ENCODE assay signal across 1 cellular context in the genomic region with DNA sequence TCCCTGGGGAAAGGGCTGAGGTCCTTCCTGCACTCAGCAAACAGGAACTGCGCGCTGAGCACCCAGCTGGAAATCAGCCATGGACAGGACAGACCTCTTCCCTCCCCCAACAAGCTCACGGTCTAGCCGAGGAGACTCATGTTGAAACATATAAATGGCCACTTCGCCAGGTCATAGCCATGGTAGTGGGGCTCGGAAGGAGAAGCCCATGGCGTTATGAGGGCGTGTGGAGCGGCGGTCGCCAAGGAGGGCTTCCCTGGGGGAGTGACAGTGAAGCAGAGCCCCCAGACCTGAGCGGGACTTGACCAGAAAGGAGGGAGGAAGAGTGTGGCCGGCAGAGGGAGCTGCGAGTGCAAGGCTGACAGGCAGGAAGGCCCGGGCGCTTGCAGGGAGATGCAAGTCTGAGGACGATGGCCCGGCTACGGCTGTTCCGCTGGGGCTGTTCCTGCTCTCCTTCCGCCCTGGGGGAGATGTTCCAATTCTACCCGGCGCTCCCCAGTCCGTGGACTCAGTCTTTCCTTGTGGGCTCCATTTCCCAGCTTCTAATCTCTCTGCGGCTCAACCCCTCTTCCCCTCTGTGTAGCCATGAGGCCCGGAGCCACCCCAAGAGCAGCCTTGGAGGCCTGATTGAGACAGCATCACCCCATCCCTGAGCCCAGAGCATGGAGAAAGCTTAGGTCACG.
A peak's percentile ranks its signal among the peaks of the same experiment; 100 is the strongest.
TF ChIP-seq lines count a peak whose summit lies in the region.

No MANE protein-coding gene starts in this region.

TF ChIP-seq in HepG2, 621 proteins besides CTCF, POLR2A, EP300 and RAD21 (continued from another document and continues in another):
- TF ChIP-seq, protein P1, sequence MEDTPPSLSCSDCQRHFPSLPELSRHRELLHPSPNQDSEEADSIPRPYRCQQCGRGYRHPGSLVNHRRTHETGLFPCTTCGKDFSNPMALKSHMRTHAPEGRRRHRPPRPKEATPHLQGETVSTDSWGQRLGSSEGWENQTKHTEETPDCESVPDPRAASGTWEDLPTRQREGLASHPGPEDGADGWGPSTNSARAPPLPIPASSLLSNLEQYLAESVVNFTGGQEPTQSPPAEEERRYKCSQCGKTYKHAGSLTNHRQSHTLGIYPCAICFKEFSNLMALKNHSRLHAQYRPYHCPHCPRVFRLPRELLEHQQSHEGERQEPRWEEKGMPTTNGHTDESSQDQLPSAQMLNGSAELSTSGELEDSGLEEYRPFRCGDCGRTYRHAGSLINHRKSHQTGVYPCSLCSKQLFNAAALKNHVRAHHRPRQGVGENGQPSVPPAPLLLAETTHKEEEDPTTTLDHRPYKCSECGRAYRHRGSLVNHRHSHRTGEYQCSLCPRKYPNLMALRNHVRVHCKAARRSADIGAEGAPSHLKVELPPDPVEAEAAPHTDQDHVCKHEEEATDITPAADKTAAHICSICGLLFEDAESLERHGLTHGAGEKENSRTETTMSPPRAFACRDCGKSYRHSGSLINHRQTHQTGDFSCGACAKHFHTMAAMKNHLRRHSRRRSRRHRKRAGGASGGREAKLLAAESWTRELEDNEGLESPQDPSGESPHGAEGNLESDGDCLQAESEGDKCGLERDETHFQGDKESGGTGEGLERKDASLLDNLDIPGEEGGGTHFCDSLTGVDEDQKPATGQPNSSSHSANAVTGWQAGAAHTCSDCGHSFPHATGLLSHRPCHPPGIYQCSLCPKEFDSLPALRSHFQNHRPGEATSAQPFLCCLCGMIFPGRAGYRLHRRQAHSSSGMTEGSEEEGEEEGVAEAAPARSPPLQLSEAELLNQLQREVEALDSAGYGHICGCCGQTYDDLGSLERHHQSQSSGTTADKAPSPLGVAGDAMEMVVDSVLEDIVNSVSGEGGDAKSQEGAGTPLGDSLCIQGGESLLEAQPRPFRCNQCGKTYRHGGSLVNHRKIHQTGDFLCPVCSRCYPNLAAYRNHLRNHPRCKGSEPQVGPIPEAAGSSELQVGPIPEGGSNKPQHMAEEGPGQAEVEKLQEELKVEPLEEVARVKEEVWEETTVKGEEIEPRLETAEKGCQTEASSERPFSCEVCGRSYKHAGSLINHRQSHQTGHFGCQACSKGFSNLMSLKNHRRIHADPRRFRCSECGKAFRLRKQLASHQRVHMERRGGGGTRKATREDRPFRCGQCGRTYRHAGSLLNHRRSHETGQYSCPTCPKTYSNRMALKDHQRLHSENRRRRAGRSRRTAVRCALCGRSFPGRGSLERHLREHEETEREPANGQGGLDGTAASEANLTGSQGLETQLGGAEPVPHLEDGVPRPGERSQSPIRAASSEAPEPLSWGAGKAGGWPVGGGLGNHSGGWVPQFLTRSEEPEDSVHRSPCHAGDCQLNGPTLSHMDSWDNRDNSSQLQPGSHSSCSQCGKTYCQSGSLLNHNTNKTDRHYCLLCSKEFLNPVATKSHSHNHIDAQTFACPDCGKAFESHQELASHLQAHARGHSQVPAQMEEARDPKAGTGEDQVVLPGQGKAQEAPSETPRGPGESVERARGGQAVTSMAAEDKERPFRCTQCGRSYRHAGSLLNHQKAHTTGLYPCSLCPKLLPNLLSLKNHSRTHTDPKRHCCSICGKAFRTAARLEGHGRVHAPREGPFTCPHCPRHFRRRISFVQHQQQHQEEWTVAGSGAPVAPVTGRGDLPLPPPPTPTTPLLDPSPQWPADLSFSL (CRISPR knock-in tag; IDR thresholded peaks at IDR 0.05), result no peak
- TF ChIP-seq ZNF12 (CRISPR knock-in tag; IDR thresholded peaks at IDR 0.05), result no peak
- TF ChIP-seq BHLHE40 (IDR thresholded peaks at IDR 0.05; ENCODE audit: low read length), result no peak
- TF ChIP-seq MXD4 (CRISPR knock-in tag; IDR thresholded peaks at IDR 0.05), result no peak
- TF ChIP-seq ISL2 (CRISPR knock-in tag; IDR thresholded peaks at IDR 0.05), result 0 out of 2 replicates have a peak, but pooled peaks have one; percentile 19
- no peak for TF ChIP-seq GTF2F1 (IDR thresholded peaks at IDR 0.05; ENCODE audit: low read length)
- no peak for TF ChIP-seq KDM4B (CRISPR knock-in tag; IDR thresholded peaks at IDR 0.05)
- TF ChIP-seq ZNF792 (CRISPR knock-in tag; IDR thresholded peaks at IDR 0.05), result no peak
- TF ChIP-seq, protein P2, sequence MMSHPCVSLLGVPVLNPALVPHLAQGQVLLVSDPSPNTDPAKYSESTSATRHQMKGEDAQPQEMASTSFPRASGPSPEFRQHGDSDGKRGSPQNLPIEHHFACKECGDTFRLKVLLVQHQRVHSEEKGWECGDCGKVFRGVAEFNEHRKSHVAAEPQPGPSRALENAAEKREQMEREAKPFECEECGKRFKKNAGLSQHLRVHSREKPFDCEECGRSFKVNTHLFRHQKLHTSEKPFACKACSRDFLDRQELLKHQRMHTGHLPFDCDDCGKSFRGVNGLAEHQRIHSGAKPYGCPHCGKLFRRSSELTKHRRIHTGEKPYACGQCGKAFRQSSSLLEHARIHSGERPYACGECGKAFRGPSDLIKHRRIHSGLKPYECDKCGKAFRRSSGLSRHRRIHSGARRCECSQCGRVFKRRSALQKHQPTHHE (CRISPR knock-in tag; IDR thresholded peaks at IDR 0.05; ENCODE audit: borderline replicate concordance), result no peak
- TF ChIP-seq, protein P3, sequence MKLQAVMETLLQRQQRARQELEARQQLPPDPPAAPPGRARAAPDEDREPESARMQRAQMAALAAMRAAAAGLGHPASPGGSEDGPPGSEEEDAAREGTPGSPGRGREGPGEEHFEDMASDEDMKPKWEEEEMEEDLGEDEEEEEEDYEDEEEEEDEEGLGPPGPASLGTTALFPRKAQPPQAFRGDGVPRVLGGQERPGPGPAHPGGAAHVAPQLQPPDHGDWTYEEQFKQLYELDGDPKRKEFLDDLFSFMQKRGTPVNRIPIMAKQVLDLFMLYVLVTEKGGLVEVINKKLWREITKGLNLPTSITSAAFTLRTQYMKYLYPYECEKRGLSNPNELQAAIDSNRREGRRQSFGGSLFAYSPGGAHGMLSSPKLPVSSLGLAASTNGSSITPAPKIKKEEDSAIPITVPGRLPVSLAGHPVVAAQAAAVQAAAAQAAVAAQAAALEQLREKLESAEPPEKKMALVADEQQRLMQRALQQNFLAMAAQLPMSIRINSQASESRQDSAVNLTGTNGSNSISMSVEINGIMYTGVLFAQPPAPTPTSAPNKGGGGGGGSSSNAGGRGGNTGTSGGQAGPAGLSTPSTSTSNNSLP (IDR thresholded peaks at IDR 0.05; ENCODE audit: low read depth, low read length), result no peak
- TF ChIP-seq ELF1 (CRISPR knock-in tag; IDR thresholded peaks at IDR 0.05), result no peak
- no peak for TF ChIP-seq MBNL3 (CRISPR knock-in tag; conservative IDR thresholded peaks at IDR 0.05)
- TF ChIP-seq HNF4G (IDR thresholded peaks at IDR 0.05; ENCODE audit: borderline replicate concordance, low read depth, low read length), result no peak
- no peak for TF ChIP-seq HNF4G (CRISPR knock-in tag; IDR thresholded peaks at IDR 0.05; ENCODE audit: borderline replicate concordance, low read depth)
- TF ChIP-seq FOSL1 (CRISPR knock-in tag; IDR thresholded peaks at IDR 0.05; ENCODE audit: borderline replicate concordance), result no peak
- no peak for TF ChIP-seq MIXL1 (CRISPR knock-in tag; IDR thresholded peaks at IDR 0.05)
- TF ChIP-seq, protein P4, sequence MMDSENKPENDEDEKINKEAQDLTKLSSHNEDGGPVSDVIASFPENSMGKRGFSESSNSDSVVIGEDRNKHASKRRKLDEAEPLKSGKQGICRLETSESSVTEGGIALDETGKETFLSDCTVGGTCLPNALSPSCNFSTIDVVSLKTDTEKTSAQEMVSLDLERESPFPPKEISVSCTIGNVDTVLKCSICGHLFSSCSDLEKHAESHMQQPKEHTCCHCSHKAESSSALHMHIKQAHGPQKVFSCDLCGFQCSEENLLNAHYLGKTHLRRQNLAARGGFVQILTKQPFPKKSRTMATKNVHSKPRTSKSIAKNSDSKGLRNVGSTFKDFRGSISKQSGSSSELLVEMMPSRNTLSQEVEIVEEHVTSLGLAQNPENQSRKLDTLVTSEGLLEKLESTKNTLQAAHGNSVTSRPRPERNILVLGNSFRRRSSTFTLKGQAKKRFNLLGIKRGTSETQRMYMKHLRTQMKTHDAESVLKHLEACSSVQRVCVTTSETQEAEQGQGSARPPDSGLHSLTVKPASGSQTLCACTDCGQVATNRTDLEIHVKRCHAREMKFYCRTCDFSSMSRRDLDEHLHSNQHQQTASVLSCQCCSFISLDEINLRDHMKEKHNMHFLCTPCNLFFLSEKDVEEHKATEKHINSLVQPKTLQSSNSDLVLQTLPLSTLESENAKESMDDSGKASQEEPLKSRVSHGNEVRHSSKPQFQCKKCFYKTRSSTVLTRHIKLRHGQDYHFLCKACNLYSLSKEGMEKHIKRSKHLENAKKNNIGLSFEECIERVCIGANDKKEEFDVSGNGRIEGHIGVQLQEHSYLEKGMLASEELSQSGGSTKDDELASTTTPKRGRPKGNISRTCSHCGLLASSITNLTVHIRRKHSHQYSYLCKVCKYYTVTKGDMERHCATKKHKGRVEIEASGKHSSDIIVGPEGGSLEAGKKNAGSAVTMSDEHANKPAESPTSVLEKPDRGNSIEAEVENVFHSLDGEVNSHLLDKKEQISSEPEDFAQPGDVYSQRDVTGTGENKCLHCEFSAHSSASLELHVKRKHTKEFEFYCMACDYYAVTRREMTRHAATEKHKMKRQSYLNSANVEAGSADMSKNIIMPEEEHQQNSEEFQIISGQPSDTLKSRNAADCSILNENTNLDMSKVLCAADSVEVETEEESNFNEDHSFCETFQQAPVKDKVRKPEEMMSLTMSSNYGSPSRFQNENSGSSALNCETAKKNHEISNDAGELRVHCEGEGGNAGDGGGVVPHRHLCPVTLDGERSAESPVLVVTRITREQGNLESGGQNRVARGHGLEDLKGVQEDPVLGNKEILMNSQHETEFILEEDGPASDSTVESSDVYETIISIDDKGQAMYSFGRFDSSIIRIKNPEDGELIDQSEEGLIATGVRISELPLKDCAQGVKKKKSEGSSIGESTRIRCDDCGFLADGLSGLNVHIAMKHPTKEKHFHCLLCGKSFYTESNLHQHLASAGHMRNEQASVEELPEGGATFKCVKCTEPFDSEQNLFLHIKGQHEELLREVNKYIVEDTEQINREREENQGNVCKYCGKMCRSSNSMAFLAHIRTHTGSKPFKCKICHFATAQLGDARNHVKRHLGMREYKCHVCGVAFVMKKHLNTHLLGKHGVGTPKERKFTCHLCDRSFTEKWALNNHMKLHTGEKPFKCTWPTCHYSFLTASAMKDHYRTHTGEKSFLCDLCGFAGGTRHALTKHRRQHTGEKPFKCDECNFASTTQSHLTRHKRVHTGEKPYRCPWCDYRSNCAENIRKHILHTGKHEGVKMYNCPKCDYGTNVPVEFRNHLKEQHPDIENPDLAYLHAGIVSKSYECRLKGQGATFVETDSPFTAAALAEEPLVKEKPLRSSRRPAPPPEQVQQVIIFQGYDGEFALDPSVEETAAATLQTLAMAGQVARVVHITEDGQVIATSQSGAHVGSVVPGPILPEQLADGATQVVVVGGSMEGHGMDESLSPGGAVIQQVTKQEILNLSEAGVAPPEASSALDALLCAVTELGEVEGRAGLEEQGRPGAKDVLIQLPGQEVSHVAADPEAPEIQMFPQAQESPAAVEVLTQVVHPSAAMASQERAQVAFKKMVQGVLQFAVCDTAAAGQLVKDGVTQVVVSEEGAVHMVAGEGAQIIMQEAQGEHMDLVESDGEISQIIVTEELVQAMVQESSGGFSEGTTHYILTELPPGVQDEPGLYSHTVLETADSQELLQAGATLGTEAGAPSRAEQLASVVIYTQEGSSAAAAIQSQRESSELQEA (CRISPR knock-in tag; IDR thresholded peaks at IDR 0.05; ENCODE audit: not compliant biosample characterization), result no peak
- no peak for TF ChIP-seq HCFC1 (IDR thresholded peaks at IDR 0.05; ENCODE audit: low read depth, low read length)
- peak; percentile 36; the same call in 1 of the 2 replicates for TF ChIP-seq CBFB (CRISPR knock-in tag; IDR thresholded peaks at IDR 0.05)
- TF ChIP-seq, protein P5, sequence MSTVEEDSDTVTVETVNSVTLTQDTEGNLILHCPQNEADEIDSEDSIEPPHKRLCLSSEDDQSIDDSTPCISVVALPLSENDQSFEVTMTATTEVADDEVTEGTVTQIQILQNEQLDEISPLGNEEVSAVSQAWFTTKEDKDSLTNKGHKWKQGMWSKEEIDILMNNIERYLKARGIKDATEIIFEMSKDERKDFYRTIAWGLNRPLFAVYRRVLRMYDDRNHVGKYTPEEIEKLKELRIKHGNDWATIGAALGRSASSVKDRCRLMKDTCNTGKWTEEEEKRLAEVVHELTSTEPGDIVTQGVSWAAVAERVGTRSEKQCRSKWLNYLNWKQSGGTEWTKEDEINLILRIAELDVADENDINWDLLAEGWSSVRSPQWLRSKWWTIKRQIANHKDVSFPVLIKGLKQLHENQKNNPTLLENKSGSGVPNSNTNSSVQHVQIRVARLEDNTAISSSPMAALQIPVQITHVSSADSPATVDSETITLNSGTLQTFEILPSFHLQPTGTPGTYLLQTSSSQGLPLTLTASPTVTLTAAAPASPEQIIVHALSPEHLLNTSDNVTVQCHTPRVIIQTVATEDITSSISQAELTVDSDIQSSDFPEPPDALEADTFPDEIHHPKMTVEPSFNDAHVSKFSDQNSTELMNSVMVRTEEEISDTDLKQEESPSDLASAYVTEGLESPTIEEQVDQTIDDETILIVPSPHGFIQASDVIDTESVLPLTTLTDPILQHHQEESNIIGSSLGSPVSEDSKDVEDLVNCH (CRISPR knock-in tag; IDR thresholded peaks at IDR 0.05), result no peak
- TF ChIP-seq ARNT (IDR thresholded peaks at IDR 0.05), result no peak
- no peak for TF ChIP-seq MED8 (CRISPR knock-in tag; IDR thresholded peaks at IDR 0.05; ENCODE audit: insufficient replicate concordance)
- TF ChIP-seq, protein P6, sequence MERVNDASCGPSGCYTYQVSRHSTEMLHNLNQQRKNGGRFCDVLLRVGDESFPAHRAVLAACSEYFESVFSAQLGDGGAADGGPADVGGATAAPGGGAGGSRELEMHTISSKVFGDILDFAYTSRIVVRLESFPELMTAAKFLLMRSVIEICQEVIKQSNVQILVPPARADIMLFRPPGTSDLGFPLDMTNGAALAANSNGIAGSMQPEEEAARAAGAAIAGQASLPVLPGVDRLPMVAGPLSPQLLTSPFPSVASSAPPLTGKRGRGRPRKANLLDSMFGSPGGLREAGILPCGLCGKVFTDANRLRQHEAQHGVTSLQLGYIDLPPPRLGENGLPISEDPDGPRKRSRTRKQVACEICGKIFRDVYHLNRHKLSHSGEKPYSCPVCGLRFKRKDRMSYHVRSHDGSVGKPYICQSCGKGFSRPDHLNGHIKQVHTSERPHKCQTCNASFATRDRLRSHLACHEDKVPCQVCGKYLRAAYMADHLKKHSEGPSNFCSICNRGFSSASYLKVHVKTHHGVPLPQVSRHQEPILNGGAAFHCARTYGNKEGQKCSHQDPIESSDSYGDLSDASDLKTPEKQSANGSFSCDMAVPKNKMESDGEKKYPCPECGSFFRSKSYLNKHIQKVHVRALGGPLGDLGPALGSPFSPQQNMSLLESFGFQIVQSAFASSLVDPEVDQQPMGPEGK (CRISPR knock-in tag; IDR thresholded peaks at IDR 0.05), result peak; percentile 94
- TF ChIP-seq, protein P7, sequence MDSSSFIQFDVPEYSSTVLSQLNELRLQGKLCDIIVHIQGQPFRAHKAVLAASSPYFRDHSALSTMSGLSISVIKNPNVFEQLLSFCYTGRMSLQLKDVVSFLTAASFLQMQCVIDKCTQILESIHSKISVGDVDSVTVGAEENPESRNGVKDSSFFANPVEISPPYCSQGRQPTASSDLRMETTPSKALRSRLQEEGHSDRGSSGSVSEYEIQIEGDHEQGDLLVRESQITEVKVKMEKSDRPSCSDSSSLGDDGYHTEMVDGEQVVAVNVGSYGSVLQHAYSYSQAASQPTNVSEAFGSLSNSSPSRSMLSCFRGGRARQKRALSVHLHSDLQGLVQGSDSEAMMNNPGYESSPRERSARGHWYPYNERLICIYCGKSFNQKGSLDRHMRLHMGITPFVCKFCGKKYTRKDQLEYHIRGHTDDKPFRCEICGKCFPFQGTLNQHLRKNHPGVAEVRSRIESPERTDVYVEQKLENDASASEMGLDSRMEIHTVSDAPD (CRISPR knock-in tag; IDR thresholded peaks at IDR 0.05), result no peak
- no peak for TF ChIP-seq ZNF136 (CRISPR knock-in tag; IDR thresholded peaks at IDR 0.05; ENCODE audit: low read depth)
- TF ChIP-seq, protein P8, sequence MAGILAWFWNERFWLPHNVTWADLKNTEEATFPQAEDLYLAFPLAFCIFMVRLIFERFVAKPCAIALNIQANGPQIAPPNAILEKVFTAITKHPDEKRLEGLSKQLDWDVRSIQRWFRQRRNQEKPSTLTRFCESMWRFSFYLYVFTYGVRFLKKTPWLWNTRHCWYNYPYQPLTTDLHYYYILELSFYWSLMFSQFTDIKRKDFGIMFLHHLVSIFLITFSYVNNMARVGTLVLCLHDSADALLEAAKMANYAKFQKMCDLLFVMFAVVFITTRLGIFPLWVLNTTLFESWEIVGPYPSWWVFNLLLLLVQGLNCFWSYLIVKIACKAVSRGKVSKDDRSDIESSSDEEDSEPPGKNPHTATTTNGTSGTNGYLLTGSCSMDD (CRISPR knock-in tag; IDR thresholded peaks at IDR 0.05), result no peak
